ENCODE assay signal across 20 cellular contexts in genomic region chr9:3028535-3028934, GRCh38.
DNase-seq lines count a peak whose midpoint lies in the region; ATAC-seq and TF ChIP-seq lines count a peak whose summit lies in the region.
"Had no signal": no experiment of that assay in that cellular context is flagged by ENCODE, and none has a peak within 500 bp of the region (broad histone marks: within the 10 kb centered on the region; RNA-seq: fewer than 3 reads in every experiment).

No MANE protein-coding gene starts in this region.

- no peaks in the 10 kb centered on the region for H3K27me3 ChIP-seq in breast epithelium
- no peaks in the 10 kb centered on the region for H3K27me3 ChIP-seq in adrenal gland
- H3K27me3 ChIP-seq: suprapubic skin had no signal

- WGBS in adrenal gland, 4 donors, result 46 to 51% (median 50%) methylated on average over 4 of the region's 4 CpGs

- TF ChIP-seq CTCF in MCF 10A (IDR thresholded peaks at IDR 0.05; ENCODE audit: unreplicated experiment) (no peak), breast epithelium (IDR thresholded peaks at IDR 0.05) (no peak), adrenal gland (IDR thresholded peaks at IDR 0.05) (no peak)

- TF ChIP-seq POLR2A in breast epithelium (IDR thresholded peaks at IDR 0.05) (no peak), adrenal gland (IDR thresholded peaks at IDR 0.05) (no peak)

- no peak for ATAC-seq in HG03354 (IDR thresholded peaks at IDR 0.05; ENCODE audit: poor library complexity, severe bottlenecking, unreplicated experiment)

- no peaks in the 10 kb centered on the region for H3K9me3 ChIP-seq in breast epithelium
- no peaks in the 10 kb centered on the region for H3K9me3 ChIP-seq in adrenal gland (replicated peaks in 1 of 3)
- H3K9me3 ChIP-seq: suprapubic skin had no signal

- H3K4me1 ChIP-seq in breast epithelium (no peaks in the 10 kb centered on the region), adrenal gland (replicated peaks in 1 of 2) (no peaks in the 10 kb centered on the region)
- H3K4me1 ChIP-seq: suprapubic skin had no signal

- H3K27ac Mint-ChIP-seq in MCF 10A (ENCODE audit: low read depth, unreplicated experiment), result no peak overlapping the region
- H3K27ac Mint-ChIP-seq: memory B cell had no signal

- H3K4me3 Mint-ChIP-seq in MCF 10A (ENCODE audit: unreplicated experiment), result no peak overlapping the region
- H3K4me3 Mint-ChIP-seq: memory B cell had no signal

- H3K36me3 Mint-ChIP-seq in MCF 10A (ENCODE audit: insufficient read depth, unreplicated experiment), result no peaks in the 10 kb centered on the region
- H3K36me3 Mint-ChIP-seq: memory B cell had no signal

- H3K4me1 Mint-ChIP-seq in MCF 10A (ENCODE audit: insufficient read depth, unreplicated experiment), result no peaks in the 10 kb centered on the region
- H3K4me1 Mint-ChIP-seq: memory B cell had no signal

- H3K4me3 ChIP-seq in breast epithelium (no peak overlapping the region), adrenal gland (no peak overlapping the region)
- H3K4me3 ChIP-seq: coronary artery, suprapubic skin had no signal

- DNase-seq in MCF 10A (ENCODE audit: unreplicated experiment) (peak; percentile 6), breast epithelium (ENCODE audit: low spot score in 2 of 2) (no peak), NCI-H2227 treated with DMSO at 0.1 percent for 48 hours (lab: John Stamatoyannopoulos, UW) (peak; percentile 37), iris pigment epithelial cell (ENCODE audit: low read depth) (peak; percentile 17), adrenal gland (no peak), superior temporal gyrus (ENCODE audit: extremely low spot score) (no peak)
- DNase-seq in activated T-cell treated with anti-CD3 and anti-CD28 coated beads, Interleukin-2, amount 50 U/mL, for 1 hour, result no peak
- DNase-seq: activated CD4-positive, alpha-beta T cell treated with anti-CD3 and anti-CD28 coated beads for 48 hours; activated naive CD4-positive, alpha-beta T cell; aorta; DMS153; GOT3; kidney glomerular epithelial cell; NCI-H1105 treated with DMSO at 0.1 percent for 48 hours; NCI-H345 had no signal

- H3K9me3 Mint-ChIP-seq in MCF 10A (ENCODE audit: unreplicated experiment), result no peaks in the 10 kb centered on the region
- H3K9me3 Mint-ChIP-seq: memory B cell had no signal

- CTCF ChIA-PET in MCF 10A (lab: Yijun Ruan, JAX), result interaction anchor here (0.7 kb wide), 1 partner anchor 237 kb away, joined by 3 read pairs; no protein-coding TSS in a partner anchor

- H3K36me3 ChIP-seq in breast epithelium (no peaks in the 10 kb centered on the region), adrenal gland (replicated peaks in 1 of 2) (no peaks in the 10 kb centered on the region)
- H3K36me3 ChIP-seq: suprapubic skin had no signal

- BruUV-seq in MCF 10A (replicated peaks; lab: Mats Ljungman, UMichigan), result no TSS peak

- intact Hi-C loops in MCF 10A (cut with micrococcal nuclease) (no loop called here), breast epithelium (cut with DNase I; ENCODE audit: low total_unique reads) (no loop called here), adrenal gland (cut with DNase I) (no loop called here)

- POLR2A ChIA-PET in MCF 10A (lab: Yijun Ruan, JAX), result no interaction called here

- H3K27ac ChIP-seq in breast epithelium (no peak overlapping the region), adrenal gland (no peak overlapping the region)
- H3K27ac ChIP-seq: coronary artery, HL-60, suprapubic skin had no signal

- peaks cover 38% of the 10 kb centered on the region for H3K27me3 Mint-ChIP-seq in MCF 10A (ENCODE audit: insufficient read depth, unreplicated experiment)

Comparison
In these comparisons a context has a peak if more than half of its experiments do, and no peak if none do; other contexts are left out.
1. DNase-seq: peak in MCF 10A (single experiment), NCI-H2227 treated with DMSO at 0.1 percent for 48 hours (single experiment) and iris pigment epithelial cell (single experiment); none in breast epithelium (0 of 2), adrenal gland (0 of 7), activated T-cell treated with anti-CD3 and anti-CD28 coated beads, Interleukin-2, amount 50 U/mL, for 1 hour (single experiment) and superior temporal gyrus (single experiment).